1 cellular context compared by ENCODE assay signal in the genomic region with DNA sequence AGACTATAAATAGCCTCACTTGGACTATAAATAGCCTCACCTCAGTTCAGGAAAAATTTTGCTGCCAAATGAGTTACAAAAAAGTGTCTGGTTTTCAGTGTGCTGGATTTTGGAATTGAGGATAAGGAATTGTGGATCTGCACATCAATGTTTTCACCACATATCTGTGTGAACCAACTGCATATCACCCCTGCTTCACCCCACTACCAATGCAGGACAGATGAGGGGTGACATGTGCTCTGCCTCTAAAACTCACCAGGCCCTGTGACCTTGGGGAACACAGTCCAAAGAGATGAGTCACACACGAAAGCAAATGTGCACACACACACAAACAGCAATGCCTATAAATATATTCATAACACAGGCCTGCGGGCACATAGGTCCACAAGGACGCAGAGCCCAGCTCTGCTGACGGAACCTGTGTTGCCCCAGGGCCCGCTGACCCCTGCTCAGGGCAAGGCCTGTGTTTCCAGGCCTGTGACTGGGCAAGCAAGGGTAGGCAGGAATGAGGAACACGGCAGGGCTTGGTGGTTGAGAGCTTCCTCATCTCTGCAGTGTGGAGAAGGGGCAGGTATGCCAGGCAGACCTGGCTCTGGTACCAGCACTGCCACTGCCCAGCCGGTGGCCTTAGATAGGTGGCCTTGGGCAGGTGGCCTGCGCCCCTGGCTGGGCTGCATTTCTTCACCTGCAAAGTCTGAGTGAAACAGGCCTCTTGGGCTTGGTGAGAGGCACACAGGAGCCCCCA.
TF ChIP-seq lines count a peak whose summit lies in the region.

No MANE protein-coding gene starts in this region.

TF ChIP-seq in HepG2, 621 proteins besides CTCF, POLR2A, EP300 and RAD21 (continued from another document and continues in another):
- TF ChIP-seq ZNF318 (CRISPR knock-in tag; IDR thresholded peaks at IDR 0.05) (no peak), ZKSCAN1 (IDR thresholded peaks at IDR 0.05; ENCODE audit: low read length) (no peak), TIGD3 (CRISPR knock-in tag; IDR thresholded peaks at IDR 0.05; ENCODE audit: borderline replicate concordance) (no peak), ARID5B (CRISPR knock-in tag; IDR thresholded peaks at IDR 0.05) (peak; percentile 85; the same call in 1 of the 2 replicates), REXO4 (CRISPR knock-in tag; IDR thresholded peaks at IDR 0.05; ENCODE audit: borderline replicate concordance) (no peak), ZNF350 (CRISPR knock-in tag; IDR thresholded peaks at IDR 0.05; ENCODE audit: borderline replicate concordance, low read depth) (peak; percentile 49; the same call in 1 of the 2 replicates), ZNF367 (CRISPR knock-in tag; IDR thresholded peaks at IDR 0.05; ENCODE audit: borderline replicate concordance) (no peak), HCFC1 (IDR thresholded peaks at IDR 0.05; ENCODE audit: low read depth, low read length) (no peak), PPARG (CRISPR knock-in tag; conservative IDR thresholded peaks at IDR 0.05) (0 out of 2 replicates have a peak, but pooled peaks have one; percentile 22), LCORL (IDR thresholded peaks at IDR 0.05) (no peak), LCORL (CRISPR knock-in tag; IDR thresholded peaks at IDR 0.05) (peak; percentile 84), ATF6 (CRISPR knock-in tag; conservative IDR thresholded peaks at IDR 0.05) (no peak), ZSCAN31 (CRISPR knock-in tag; IDR thresholded peaks at IDR 0.05; ENCODE audit: low read depth) (no peak), ZNF816 (CRISPR knock-in tag; IDR thresholded peaks at IDR 0.05; ENCODE audit: borderline replicate concordance) (no peak), ZSCAN5A (CRISPR knock-in tag; IDR thresholded peaks at IDR 0.05; ENCODE audit: borderline replicate concordance) (no peak), ZNF737 (CRISPR knock-in tag; IDR thresholded peaks at IDR 0.05; ENCODE audit: borderline replicate concordance) (no peak), ATM (IDR thresholded peaks at IDR 0.05; ENCODE audit: borderline replicate concordance) (no peak), HES4 (CRISPR knock-in tag; IDR thresholded peaks at IDR 0.05; ENCODE audit: borderline replicate concordance) (no peak), MTERF4 (CRISPR knock-in tag; IDR thresholded peaks at IDR 0.05) (no peak; the same call in 1 of the 2 replicates)
- TF ChIP-seq, protein P1, sequence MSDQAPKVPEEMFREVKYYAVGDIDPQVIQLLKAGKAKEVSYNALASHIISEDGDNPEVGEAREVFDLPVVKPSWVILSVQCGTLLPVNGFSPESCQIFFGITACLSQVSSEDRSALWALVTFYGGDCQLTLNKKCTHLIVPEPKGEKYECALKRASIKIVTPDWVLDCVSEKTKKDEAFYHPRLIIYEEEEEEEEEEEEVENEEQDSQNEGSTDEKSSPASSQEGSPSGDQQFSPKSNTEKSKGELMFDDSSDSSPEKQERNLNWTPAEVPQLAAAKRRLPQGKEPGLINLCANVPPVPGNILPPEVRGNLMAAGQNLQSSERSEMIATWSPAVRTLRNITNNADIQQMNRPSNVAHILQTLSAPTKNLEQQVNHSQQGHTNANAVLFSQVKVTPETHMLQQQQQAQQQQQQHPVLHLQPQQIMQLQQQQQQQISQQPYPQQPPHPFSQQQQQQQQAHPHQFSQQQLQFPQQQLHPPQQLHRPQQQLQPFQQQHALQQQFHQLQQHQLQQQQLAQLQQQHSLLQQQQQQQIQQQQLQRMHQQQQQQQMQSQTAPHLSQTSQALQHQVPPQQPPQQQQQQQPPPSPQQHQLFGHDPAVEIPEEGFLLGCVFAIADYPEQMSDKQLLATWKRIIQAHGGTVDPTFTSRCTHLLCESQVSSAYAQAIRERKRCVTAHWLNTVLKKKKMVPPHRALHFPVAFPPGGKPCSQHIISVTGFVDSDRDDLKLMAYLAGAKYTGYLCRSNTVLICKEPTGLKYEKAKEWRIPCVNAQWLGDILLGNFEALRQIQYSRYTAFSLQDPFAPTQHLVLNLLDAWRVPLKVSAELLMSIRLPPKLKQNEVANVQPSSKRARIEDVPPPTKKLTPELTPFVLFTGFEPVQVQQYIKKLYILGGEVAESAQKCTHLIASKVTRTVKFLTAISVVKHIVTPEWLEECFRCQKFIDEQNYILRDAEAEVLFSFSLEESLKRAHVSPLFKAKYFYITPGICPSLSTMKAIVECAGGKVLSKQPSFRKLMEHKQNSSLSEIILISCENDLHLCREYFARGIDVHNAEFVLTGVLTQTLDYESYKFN (CRISPR knock-in tag; conservative IDR thresholded peaks at IDR 0.05) = peak; percentile 82
- TF ChIP-seq, protein P2, sequence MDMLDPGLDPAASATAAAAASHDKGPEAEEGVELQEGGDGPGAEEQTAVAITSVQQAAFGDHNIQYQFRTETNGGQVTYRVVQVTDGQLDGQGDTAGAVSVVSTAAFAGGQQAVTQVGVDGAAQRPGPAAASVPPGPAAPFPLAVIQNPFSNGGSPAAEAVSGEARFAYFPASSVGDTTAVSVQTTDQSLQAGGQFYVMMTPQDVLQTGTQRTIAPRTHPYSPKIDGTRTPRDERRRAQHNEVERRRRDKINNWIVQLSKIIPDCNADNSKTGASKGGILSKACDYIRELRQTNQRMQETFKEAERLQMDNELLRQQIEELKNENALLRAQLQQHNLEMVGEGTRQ (IDR thresholded peaks at IDR 0.05; ENCODE audit: low read depth, low read length) = no peak
- TF ChIP-seq, protein P2 (CRISPR knock-in tag; IDR thresholded peaks at IDR 0.05; ENCODE audit: borderline replicate concordance) = no peak
